10 cellular contexts compared by ENCODE assay signal in the genomic region with DNA sequence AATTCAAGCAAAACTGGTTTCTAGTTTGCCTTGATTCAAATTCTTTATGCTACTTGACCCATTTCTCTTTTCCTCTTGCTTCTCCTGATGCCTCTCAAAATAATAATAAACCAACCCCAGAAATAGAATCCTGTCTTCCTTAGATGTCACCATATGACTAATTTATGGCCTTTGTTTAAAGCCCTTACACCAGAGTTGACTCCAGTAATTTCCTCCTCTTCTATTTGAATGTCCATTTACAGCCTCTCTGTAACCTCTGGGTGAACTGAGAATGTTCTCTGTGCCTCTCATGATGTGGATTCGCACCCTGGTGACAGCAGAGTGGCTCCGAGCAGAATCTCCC. TPM values are rescaled to one million over a fixed set of nuclear protein-coding genes. Genes with fewer than 3 reads are reported as not detected.
DNase-seq lines count a peak whose midpoint lies in the region; ATAC-seq and TF ChIP-seq lines count a peak whose summit lies in the region.
"Had no signal": no experiment of that assay in that cellular context is flagged by ENCODE, and none has a peak within 500 bp of the region (broad histone marks: within the 10 kb centered on the region; RNA-seq: fewer than 3 reads in every experiment).

No MANE protein-coding gene starts in this region.

- H3K9me2 ChIP-seq in PC-9 (ENCODE audit: insufficient read depth), result no peaks in the 10 kb centered on the region

- POLR2A ChIA-PET in PC-9 (lab: Charles Lee; ENCODE audit: unreplicated experiment), result no interaction called here

- intact Hi-C loops in PC-9 (cut with micrococcal nuclease; ENCODE audit: unreplicated experiment) (no loop called here), stomach (cut with DNase I; ENCODE audit: low total_unique reads) (no loop called here)

- peaks cover 20% of the 10 kb centered on the region for H4K20me1 ChIP-seq in PC-9 (ENCODE audit: insufficient read depth)

- H3K27me3 ChIP-seq in PC-9 (ENCODE audit: insufficient read depth, low read depth) (no peaks in the 10 kb centered on the region), stomach (no peaks in the 10 kb centered on the region)

- CTCF ChIA-PET in PC-9 (lab: Charles Lee), result interaction anchor here (0.6 kb wide), 1 partner anchor 138 kb away, joined by 3 read pairs; no protein-coding TSS in a partner anchor

- TF ChIP-seq CTCF in PC-9 (conservative IDR thresholded peaks at IDR 0.05) (no peak), stomach (IDR thresholded peaks at IDR 0.05) (no peak)

- TF ChIP-seq POLR2A in stomach (IDR thresholded peaks at IDR 0.05), result no peak

- H3K4me3 ChIP-seq in PC-9 (no peak overlapping the region), stomach (no peak overlapping the region)

- peak; percentile 38 for ATAC-seq in GM19043 (IDR thresholded peaks at IDR 0.05; ENCODE audit: low read depth, unreplicated experiment)
- peak; percentile 62 for ATAC-seq in HG02884 (IDR thresholded peaks at IDR 0.05; ENCODE audit: unreplicated experiment)

- peaks cover 42% of the 10 kb centered on the region for H3F3A ChIP-seq in PC-9 (ENCODE audit: insufficient read depth, low read depth)

- H3K4me1 ChIP-seq in PC-9 (replicated peaks; ENCODE audit: insufficient read depth) (peaks cover 70% of the 10 kb centered on the region), stomach (peaks cover 42 to 68% (median 48%) of the 10 kb centered on the region in 4 donors)

- peak overlapping the region; percentile 49 for H3K27ac ChIP-seq in PC-9
- peak overlapping the region in 3 of 5 donors; percentile 15 to 41 (median 17) for H3K27ac ChIP-seq in stomach

- 64 to 90% (median 81%) methylated on average over 2 of the region's 2 CpGs for WGBS in stomach, 5 donors

- BruUV-seq in PC-9 (replicated peaks; lab: Mats Ljungman, UMichigan), result no TSS peak

- H2AFZ ChIP-seq in PC-9, result no peak overlapping the region

- H3K79me2 ChIP-seq in PC-9 (ENCODE audit: low read depth), result peaks cover 91% of the 10 kb centered on the region

- TF ChIP-seq EP300 in stomach (IDR thresholded peaks at IDR 0.05), result no peak

- DNase-seq in PC-9 (peak in 1 of 2 experiments; percentile 80), stomach (no peak), T-helper 2 cell (no peak), NCI-H2171 treated with DMSO at 0.1 percent for 48 hours (lab: John Stamatoyannopoulos, UW) (no peak), pons (ENCODE audit: low spot score) (no peak), mucosa of gallbladder (ENCODE audit: low spot score) (no peak)
- DNase-seq: hippocampal formation, NCI-H1694 had no signal

- H3K36me3 ChIP-seq in PC-9 (ENCODE audit: low read depth) (no peaks in the 10 kb centered on the region), stomach (no peaks in the 10 kb centered on the region)

- H3K9me3 ChIP-seq in PC-9 (ENCODE audit: insufficient read depth, low read depth), result no peaks in the 10 kb centered on the region
- no peaks in the 10 kb centered on the region for H3K9me3 ChIP-seq in stomach

- peak overlapping the region; percentile 52 for H3K4me2 ChIP-seq in PC-9

RNA-seq across cellular contexts. Expression of a gene that starts 31.5 kb away (rescaled TPM):
- total RNA-seq in PC-9 (2021) (20.5 and 23.1 TPM in 2 replicates), stomach (10 to 100 TPM; 11.7 to 27.5 (median 13.6) TPM), mucosa of gallbladder (51.4 TPM)
- 1 to 10 TPM; 1.1 to 2.1 (median 1.5) TPM for polyA plus RNA-seq in stomach
